In the genomic region with DNA sequence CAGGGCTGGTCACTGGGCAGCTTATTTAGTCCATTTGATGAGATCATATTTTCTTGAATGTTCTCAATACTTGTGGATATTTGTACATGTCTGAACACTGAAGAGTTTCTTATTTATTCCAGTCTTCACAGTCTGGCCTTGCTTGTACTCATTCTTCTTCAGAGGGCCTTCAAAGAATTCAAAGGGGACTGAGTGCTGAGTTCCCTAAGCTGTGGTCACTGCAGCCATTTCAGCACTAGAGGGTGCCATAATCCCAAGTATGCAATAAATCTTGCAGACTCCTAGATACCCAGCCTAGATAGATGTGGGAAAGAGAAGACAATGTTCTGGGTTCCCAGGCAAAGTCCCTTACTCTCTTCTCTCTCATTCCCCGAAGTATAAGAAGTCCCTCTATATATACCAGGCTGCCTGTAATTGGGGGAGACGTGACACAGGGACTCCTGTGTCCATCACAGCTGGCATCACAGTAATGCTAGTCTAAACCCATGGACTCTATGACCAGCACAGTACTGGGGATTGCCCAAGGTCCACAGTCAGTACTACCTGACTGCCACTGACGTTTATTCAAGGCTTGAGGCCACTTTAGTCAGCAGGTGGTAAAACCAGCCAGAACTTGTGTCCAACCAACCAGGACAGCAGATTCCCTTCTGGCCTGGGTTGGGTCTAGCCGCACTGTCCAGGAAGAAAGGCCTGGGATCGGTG, we compare ENCODE assay signal across 8 cellular contexts. TPM values are rescaled to one million over a fixed set of nuclear protein-coding genes. Genes with fewer than 3 reads are reported as not detected.
DNase-seq lines count a peak whose midpoint lies in the region; ATAC-seq and TF ChIP-seq lines count a peak whose summit lies in the region.

No MANE protein-coding gene starts in this region.

- TF ChIP-seq CTCF in BE2C (IDR thresholded peaks at IDR 0.05; ENCODE audit: low read depth, low read length) (peak; percentile 74), GM20000 (IDR thresholded peaks at IDR 0.05; ENCODE audit: extremely low read depth, missing control alignments) (peak; percentile 37), fibroblast of mammary gland (conservative IDR thresholded peaks at IDR 0.05; ENCODE audit: control insufficient read depth, insufficient read depth, low read depth, low read length) (peak; percentile 38), ascending aorta (IDR thresholded peaks at IDR 0.05) (no peak)

- H3K4me1 ChIP-seq in BE2C (no peaks in the 10 kb centered on the region), ascending aorta (no peaks in the 10 kb centered on the region)

- ATAC-seq in GM19463 (IDR thresholded peaks at IDR 0.05; ENCODE audit: unreplicated experiment) = no peak
- no peak for ATAC-seq in HG02798 (IDR thresholded peaks at IDR 0.05; ENCODE audit: poor library complexity, unreplicated experiment)

- DNase-seq in BE2C (peak; percentile 36), GM20000 (ENCODE audit: low spot score) (peak; percentile 25), RPMI8226 (peak; percentile 66), fibroblast of mammary gland (ENCODE audit: low read depth) (peak; percentile 32), ascending aorta (ENCODE audit: low spot score in 2 of 2) (no peak)
- DNase-seq in stimulated activated naive CD4-positive, alpha-beta T cell treated with Interleukin-2 at 50 U/mL for 16 hours (lab: John Stamatoyannopoulos, UW) = no peak

- H3K4me3 ChIP-seq in BE2C (ENCODE audit: low read depth, low read length) (no peak overlapping the region), fibroblast of mammary gland (ENCODE audit: control insufficient read depth, low read depth, low read length) (no peak overlapping the region), ascending aorta (no peak overlapping the region)

- H3K9me3 ChIP-seq in BE2C = no peaks in the 10 kb centered on the region
- H3K9me3 ChIP-seq in ascending aorta = peaks cover 76 to 99% of the 10 kb centered on the region in 2 donors

- H3K27ac ChIP-seq in ascending aorta = no peak overlapping the region

- H3K36me3 ChIP-seq in BE2C (no peaks in the 10 kb centered on the region; the same call in none of the 2 replicates), ascending aorta (peaks cover 17 to 37% of the 10 kb centered on the region in 2 donors)

- intact Hi-C loops in ascending aorta (cut with DNase I) = no loop called here

- H3K27me3 ChIP-seq in BE2C (no peaks in the 10 kb centered on the region), ascending aorta (no peaks in the 10 kb centered on the region)

RNA-seq across cellular contexts. Expression of gene VN1R1, which starts 8.9 kb away (rescaled TPM):
- polyA plus RNA-seq in BE2C (2012; ENCODE audit: insufficient read depth, insufficient read length, low read depth) = 2.8 TPM
- total RNA-seq in ascending aorta = not detected

RNA-seq across cellular contexts. Expression of gene ZNF772, which starts 11.5 kb away (rescaled TPM):
- polyA plus RNA-seq in BE2C (2012; ENCODE audit: insufficient read depth, insufficient read length, low read depth) = 5.3 TPM
- total RNA-seq in ascending aorta = 3.7 TPM

RNA-seq across cellular contexts. Expression of gene ZNF419, which starts 21.7 kb away (rescaled TPM):
- 7.7 TPM for polyA plus RNA-seq in BE2C (2012; ENCODE audit: insufficient read depth, insufficient read length, low read depth)
- 5.3 TPM for total RNA-seq in ascending aorta

RNA-seq across cellular contexts. Expression of gene ZNF749, which starts 30.7 kb away (rescaled TPM):
- 4.3 TPM for polyA plus RNA-seq in BE2C (2012; ENCODE audit: insufficient read depth, insufficient read length, low read depth)
- total RNA-seq in ascending aorta = 2.7 TPM

RNA-seq across cellular contexts. Expression of gene ZNF773, which starts 33.9 kb away (rescaled TPM):
- 4.7 TPM for polyA plus RNA-seq in BE2C (2012; ENCODE audit: insufficient read depth, insufficient read length, low read depth)
- not detected for total RNA-seq in ascending aorta

Comparison
In these comparisons a context has a peak if more than half of its experiments do, and no peak if none do; other contexts are left out.
1. DNase-seq: peak in BE2C (single experiment), GM20000 (single experiment), RPMI8226 (single experiment) and fibroblast of mammary gland (single experiment); none in ascending aorta (0 of 2) and stimulated activated naive CD4-positive, alpha-beta T cell treated with Interleukin-2 at 50 U/mL for 16 hours (single experiment).
2. CTCF ChIP-seq: peak in BE2C (single experiment), GM20000 (single experiment) and fibroblast of mammary gland (single experiment); none in ascending aorta (0 of 3).